ENCODE assay signal across 13 cellular contexts in genomic region chr11:73186294-73186850, GRCh38. TPM values are rescaled to one million over a fixed set of nuclear protein-coding genes. Genes with fewer than 3 reads are reported as not detected.
DNase-seq lines count a peak whose midpoint lies in the region; ATAC-seq and TF ChIP-seq lines count a peak whose summit lies in the region.
"Had no signal": no experiment of that assay in that cellular context is flagged by ENCODE, and none has a peak within 500 bp of the region (broad histone marks: within the 10 kb centered on the region; RNA-seq: fewer than 3 reads in every experiment).

No MANE protein-coding gene starts in this region.

- peak; percentile 38 for ATAC-seq in SK-N-SH treated with all-trans-retinoic acid at 6 μM for 48 hours
- ATAC-seq: activated CD4-positive, alpha-beta T cell treated with anti-CD3 and anti-CD28 coated beads for 36 hours; activated T-helper 17 cell treated with anti-CD3 and anti-CD28 coated beads, Interleukin-2, amount 50 U/mL, for 72 hours had no signal

- peak; percentile 53 for DNase-seq in activated effector memory CD4-positive, alpha-beta T cell treated with anti-CD3 and anti-CD28 coated beads, Interleukin-2, amount 50 U/mL, for 16 hours
- DNase-seq in activated effector memory CD4-positive, alpha-beta T cell treated with Interleukin-2 at 50 U/mL for 16 hours = no peak
- DNase-seq in mesenteric fat pad (ENCODE audit: low spot score) = peak; percentile 59
- peak; percentile 70 for DNase-seq in ureter (ENCODE audit: low spot score)
- no peak for DNase-seq in effector CD4-positive, alpha-beta T cell
- no peak for DNase-seq in stimulated activated CD4-positive, alpha-beta T cell treated with anti-CD3 and anti-CD28 coated beads, Interleukin-2, amount 100 ng/mL, for 24 hours
- DNase-seq in dermis blood vessel endothelial cell = no peak
- DNase-seq: activated CD4-positive, alpha-beta T cell treated with anti-CD3 and anti-CD28 coated beads for 36 hours; NCI-H510A treated with DMSO at 0.1 percent for 48 hours; uterus had no signal

TF ChIP-seq in SK-N-SH treated with all-trans-retinoic acid at 6 μM for 48 hours, 23 proteins besides CTCF, POLR2A, EP300 and RAD21:
- TF ChIP-seq ZNF8 (CRISPR knock-in tag; IDR thresholded peaks at IDR 0.05) (no peak), ZNF70 (CRISPR knock-in tag; IDR thresholded peaks at IDR 0.05) (no peak), POU6F1 (CRISPR knock-in tag; IDR thresholded peaks at IDR 0.05; ENCODE audit: borderline replicate concordance, low read depth) (no peak), OSR1 (CRISPR knock-in tag; IDR thresholded peaks at IDR 0.05) (no peak)

RNA-seq across cellular contexts. Expression of gene P2RY2, which starts 31.7 kb away (rescaled TPM):
- total RNA-seq in mesenteric fat pad (1.4 TPM), ureter (20.2 TPM), dermis blood vessel endothelial cell (0.51 and 1.2 TPM in 2 replicates)
- total RNA-seq: activated CD4-positive, alpha-beta T cell treated with anti-CD3 and anti-CD28 coated beads for 36 hours; activated T-helper 17 cell treated with anti-CD3 and anti-CD28 coated beads, Interleukin-2, amount 50 U/mL, for 72 hours; SJSA1 had no signal

RNA-seq across cellular contexts. Expression of gene FCHSD2, which starts 44.3 kb away (rescaled TPM):
- 54.9 TPM for total RNA-seq in mesenteric fat pad
- 42.5 TPM for total RNA-seq in ureter
- total RNA-seq in dermis blood vessel endothelial cell = 18.0 and 27.6 TPM in 2 replicates

Comparison
In these comparisons a context has a peak if more than half of its experiments do, and no peak if none do; other contexts are left out.
1. DNase-seq: peak in activated effector memory CD4-positive, alpha-beta T cell treated with anti-CD3 and anti-CD28 coated beads, Interleukin-2, amount 50 U/mL, for 16 hours (single experiment), mesenteric fat pad (single experiment) and ureter (single experiment); none in activated effector memory CD4-positive, alpha-beta T cell treated with Interleukin-2 at 50 U/mL for 16 hours (single experiment), effector CD4-positive, alpha-beta T cell (single experiment), stimulated activated CD4-positive, alpha-beta T cell treated with anti-CD3 and anti-CD28 coated beads, Interleukin-2, amount 100 ng/mL, for 24 hours (0 of 2) and dermis blood vessel endothelial cell (single experiment).